ENCODE assay signal across 9 cellular contexts in the genomic region with DNA sequence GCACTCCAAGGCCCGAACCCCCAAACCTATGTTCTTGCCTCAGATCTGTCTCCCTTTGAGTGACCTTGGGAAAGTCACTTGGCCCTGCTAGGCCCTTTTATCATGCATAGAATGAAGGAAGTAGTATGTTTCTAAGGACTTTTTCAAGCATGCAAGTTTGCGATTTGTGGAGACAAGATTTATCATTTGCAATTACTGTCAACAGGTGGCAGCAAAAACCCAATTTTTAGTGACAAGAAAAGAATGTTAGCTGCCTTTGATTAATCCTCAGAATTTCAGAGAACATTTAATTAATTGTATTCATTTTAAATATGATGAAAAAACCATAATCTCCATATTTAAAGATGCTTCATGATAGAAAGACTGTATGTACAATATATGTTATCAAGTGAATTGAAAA. TPM values are rescaled to one million over a fixed set of nuclear protein-coding genes. Genes with fewer than 3 reads are reported as not detected.
DNase-seq lines count a peak whose midpoint lies in the region; ATAC-seq, FAIRE-seq and TF ChIP-seq lines count a peak whose summit lies in the region.
"Had no signal": no experiment of that assay in that cellular context is flagged by ENCODE, and none has a peak within 500 bp of the region (broad histone marks: within the 10 kb centered on the region; RNA-seq: fewer than 3 reads in every experiment).

No MANE protein-coding gene starts in this region.

- no peaks in the 10 kb centered on the region for H3K9me3 ChIP-seq in NT2/D1 (ENCODE audit: insufficient read depth, low read length)

- H3K9ac ChIP-seq in NT2/D1 (ENCODE audit: insufficient read length, low read depth): no peak overlapping the region

- H3K4me3 ChIP-seq in NT2/D1 (ENCODE audit: insufficient read length, low read depth): no peak overlapping the region

- H3K27me3 ChIP-seq in NT2/D1 (ENCODE audit: insufficient read depth, insufficient read length): no peaks in the 10 kb centered on the region

- H3K27me3 Mint-ChIP-seq in nephron (ENCODE audit: low read depth): no peaks in the 10 kb centered on the region

- DNase-seq in Caki2 (ENCODE audit: low read depth): peak; percentile 56
- DNase-seq in H54 (ENCODE audit: insufficient read length, low spot score): no peak
- DNase-seq in NT2/D1 (ENCODE audit: low read depth, low spot score): peak; percentile 42
- peak; percentile 84 for DNase-seq in dermis blood vessel endothelial cell
- DNase-seq in activated CD4-positive, alpha-beta T cell treated with anti-CD3 and anti-CD28 coated beads, Interleukin-2, amount 50 U/mL, for 4 hours: no peak

- H3K9me3 Mint-ChIP-seq in nephron: no peaks in the 10 kb centered on the region
- H3K9me3 Mint-ChIP-seq: T-helper 1 cell treated with Interleukin-12 subunit alpha and Interleukin-12 subunit beta and Interleukin-4 antibody, amounts not matched to agents 30 μg/mL and 1 μg/mL, for 36 hours had no signal

- H3K36me3 Mint-ChIP-seq in nephron (ENCODE audit: low read depth): no peaks in the 10 kb centered on the region

- no peaks in the 10 kb centered on the region for H3K4me1 Mint-ChIP-seq in nephron

- no peak for TF ChIP-seq POLR2A in H54 (IDR thresholded peaks at IDR 0.05; ENCODE audit: low read depth, low read length)

- H3K36me3 ChIP-seq in NT2/D1 (ENCODE audit: insufficient read depth, insufficient read length, low read length): no peaks in the 10 kb centered on the region

- FAIRE-seq in H54 (lab: Jason Lieb, UNC): peak; percentile 20

- H3K27ac Mint-ChIP-seq in nephron: peak overlapping the region in 1 of 3 experiments; percentile 57
- H3K27ac Mint-ChIP-seq: T-helper 1 cell treated with Interleukin-12 subunit alpha and Interleukin-12 subunit beta and Interleukin-4 antibody, amounts not matched to agents 30 μg/mL and 1 μg/mL, for 36 hours had no signal

- in situ Hi-C loops in Caki2 (cut with HindIII; ENCODE audit: low pct_unique_long_range_greater_than_20kb, low sequenced_read_pairs): no loop called here

- TF ChIP-seq CTCF in nephron (IDR thresholded peaks at IDR 0.05; ENCODE audit: unreplicated experiment in 3 of 3): peak; percentile 55 to 64 (median 59)

- ATAC-seq in GM18861 (IDR thresholded peaks at IDR 0.05; ENCODE audit: unreplicated experiment) (no peak), GM18502 (IDR thresholded peaks at IDR 0.05; ENCODE audit: poor library complexity, unreplicated experiment) (no peak)

- H3K4me3 Mint-ChIP-seq in nephron: no peak overlapping the region
- H3K4me3 Mint-ChIP-seq: T-helper 1 cell treated with Interleukin-12 subunit alpha and Interleukin-12 subunit beta and Interleukin-4 antibody, amounts not matched to agents 30 μg/mL and 1 μg/mL, for 36 hours had no signal

- no peaks in the 10 kb centered on the region for H3K4me1 ChIP-seq in NT2/D1 (ENCODE audit: insufficient read depth, insufficient read length)

RNA-seq across cellular contexts. Expression of a gene that starts 28.3 kb away (rescaled TPM):
- total RNA-seq in Caki2 (2014; rRNA removed; shearing (Covaris generic); ENCODE audit: low replicate concordance): 21.5 and 29.4 TPM in 2 replicates
- 20.3 and 34.7 TPM in 2 replicates for total RNA-seq in dermis blood vessel endothelial cell

Comparison
In these comparisons a context has a peak if more than half of its experiments do, and no peak if none do; other contexts are left out.
1. DNase-seq: peak in Caki2 (single experiment), NT2/D1 (single experiment) and dermis blood vessel endothelial cell (single experiment); none in H54 (single experiment) and activated CD4-positive, alpha-beta T cell treated with anti-CD3 and anti-CD28 coated beads, Interleukin-2, amount 50 U/mL, for 4 hours (0 of 2).